23 cellular contexts compared by ENCODE assay signal in the genomic region with DNA sequence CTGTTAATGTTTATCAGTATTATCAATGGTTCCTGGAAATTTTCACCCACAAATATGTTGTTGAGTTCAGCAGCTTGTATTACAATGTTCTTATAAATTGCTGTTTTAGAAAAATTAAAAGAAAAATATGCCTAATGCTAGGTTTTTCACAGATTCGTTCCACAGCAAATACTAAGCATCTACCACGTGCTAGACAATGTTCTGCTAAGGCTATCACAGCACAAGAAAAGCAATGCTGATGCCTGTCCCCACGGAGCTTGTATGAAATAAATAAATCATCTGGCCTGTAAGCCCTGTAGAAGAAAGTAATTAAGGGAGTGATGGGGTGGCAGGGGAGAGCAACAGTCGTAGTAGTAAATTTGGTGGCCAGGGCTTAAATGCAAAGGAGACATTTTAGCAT. TPM values are rescaled to one million over a fixed set of nuclear protein-coding genes. Genes with fewer than 3 reads are reported as not detected.
DNase-seq lines count a peak whose midpoint lies in the region; ATAC-seq lines count a peak whose summit lies in the region.
"Had no signal": no experiment of that assay in that cellular context is flagged by ENCODE, and none has a peak within 500 bp of the region (broad histone marks: within the 10 kb centered on the region; RNA-seq: fewer than 3 reads in every experiment).

No MANE protein-coding gene starts in this region.

- H3K27ac ChIP-seq in layer of hippocampus (ENCODE audit: low read depth, low read length) = peak overlapping the region; percentile 86
- peak overlapping the region; percentile 83 for H3K27ac ChIP-seq in substantia nigra (ENCODE audit: low read depth, low read length, poor library complexity, severe bottlenecking)
- H3K27ac ChIP-seq: cardiac muscle cell, HL-60, lower lobe of right lung had no signal

- H3K27ac Mint-ChIP-seq in activated T-cell treated with anti-CD3 and anti-CD28 coated beads, Interleukin-2, amount 50 U/mL, for 24 hours = peak overlapping the region; percentile 26
- peak overlapping the region; percentile 18 for H3K27ac Mint-ChIP-seq in activated CD8-positive, alpha-beta T cell treated with anti-CD3 and anti-CD28 coated beads, Interleukin-2, amount 10 ng/mL, durations not matched to agents 7 days and 5 days

- no peaks in the 10 kb centered on the region for H3K27me3 Mint-ChIP-seq in activated T-cell treated with anti-CD3 and anti-CD28 coated beads, Interleukin-2, amount 50 U/mL, for 24 hours
- no peaks in the 10 kb centered on the region for H3K27me3 Mint-ChIP-seq in activated CD8-positive, alpha-beta T cell treated with anti-CD3 and anti-CD28 coated beads, Interleukin-2, amount 10 ng/mL, durations not matched to agents 7 days and 5 days (ENCODE audit: low read depth)

- no peaks in the 10 kb centered on the region for H3K27me3 ChIP-seq in layer of hippocampus (ENCODE audit: control insufficient read depth, insufficient read depth, low read length)
- H3K27me3 ChIP-seq: cardiac muscle cell had no signal

- DNase-seq in activated T-cell treated with anti-CD3 and anti-CD28 coated beads, Interleukin-2, amount 50 U/mL, for 24 hours = no peak
- DNase-seq in activated T-cell treated with anti-CD3 and anti-CD28 coated beads, Interleukin-2, amount 50 U/mL, for 48 hours = no peak
- no peak for DNase-seq in activated CD8-positive, alpha-beta T cell treated with anti-CD3 and anti-CD28 coated beads, Interleukin-2, amount 10 ng/mL, durations not matched to agents 7 days and 5 days
- DNase-seq in substantia nigra (lab: John Stamatoyannopoulos, UW) (no peak), KG1 (lab: John Stamatoyannopoulos, UW) (no peak)
- DNase-seq: activated CD4-positive, alpha-beta T cell treated with anti-CD3 and anti-CD28 coated beads, Interleukin-2, amount 50 U/mL, for 4 hours; activated gamma-delta T cell; AML-193; anterior cingulate cortex; dermis blood vessel endothelial cell; kidney; lower lobe of right lung; NCI-H1105; NCI-H2081; OCI-M1; posterior cingulate gyrus; T1000 had no signal

- CTCF ChIA-PET in activated CD8-positive, alpha-beta T cell treated with anti-CD3 and anti-CD28 coated beads, Interleukin-2, amount 10 ng/mL, durations not matched to agents 7 days and 5 days (lab: Charles Lee) = interaction anchor here (1.4 to 2.2 kb wide), 5 partner anchors 10 to 36 kb away, joined by 3 to 6 read pairs (median 4); a partner anchor contains a TSS

- H3K36me3 Mint-ChIP-seq in activated T-cell treated with anti-CD3 and anti-CD28 coated beads, Interleukin-2, amount 50 U/mL, for 24 hours (ENCODE audit: low read depth) = peaks cover 90% of the 10 kb centered on the region
- peaks cover 58% of the 10 kb centered on the region for H3K36me3 Mint-ChIP-seq in activated CD8-positive, alpha-beta T cell treated with anti-CD3 and anti-CD28 coated beads, Interleukin-2, amount 10 ng/mL, durations not matched to agents 7 days and 5 days (ENCODE audit: low read depth)
- H3K36me3 Mint-ChIP-seq: WTC11 had no signal

- POLR2A ChIA-PET in activated CD8-positive, alpha-beta T cell treated with anti-CD3 and anti-CD28 coated beads, Interleukin-2, amount 10 ng/mL, durations not matched to agents 7 days and 5 days (lab: Charles Lee) = interaction anchor here (0.9 kb wide), 1 partner anchor 13 kb away, joined by 3 read pairs; no protein-coding TSS in a partner anchor

- H3K4me1 Mint-ChIP-seq in activated T-cell treated with anti-CD3 and anti-CD28 coated beads, Interleukin-2, amount 50 U/mL, for 24 hours (ENCODE audit: low read depth) = peaks cover 64% of the 10 kb centered on the region
- H3K4me1 Mint-ChIP-seq in activated CD8-positive, alpha-beta T cell treated with anti-CD3 and anti-CD28 coated beads, Interleukin-2, amount 10 ng/mL, durations not matched to agents 7 days and 5 days (ENCODE audit: low read depth) = peaks cover 42% of the 10 kb centered on the region

- no peaks in the 10 kb centered on the region for H3K9me3 Mint-ChIP-seq in activated T-cell treated with anti-CD3 and anti-CD28 coated beads, Interleukin-2, amount 50 U/mL, for 24 hours
- H3K9me3 Mint-ChIP-seq in activated CD8-positive, alpha-beta T cell treated with anti-CD3 and anti-CD28 coated beads, Interleukin-2, amount 10 ng/mL, durations not matched to agents 7 days and 5 days (ENCODE audit: insufficient read depth) = no peaks in the 10 kb centered on the region
- H3K9me3 Mint-ChIP-seq: WTC11 had no signal

- ATAC-seq in activated CD8-positive, alpha-beta T cell treated with anti-CD3 and anti-CD28 coated beads, Interleukin-2, amount 10 ng/mL, durations not matched to agents 7 days and 5 days = no peak
- ATAC-seq in GM21619 (IDR thresholded peaks at IDR 0.05; ENCODE audit: unreplicated experiment) = no peak
- no peak for ATAC-seq in HG03457 (IDR thresholded peaks at IDR 0.05; ENCODE audit: unreplicated experiment)
- ATAC-seq: lower lobe of right lung, WTC11 had no signal

- no peak overlapping the region for H3K4me3 Mint-ChIP-seq in activated T-cell treated with anti-CD3 and anti-CD28 coated beads, Interleukin-2, amount 50 U/mL, for 24 hours
- H3K4me3 Mint-ChIP-seq in activated CD8-positive, alpha-beta T cell treated with anti-CD3 and anti-CD28 coated beads, Interleukin-2, amount 10 ng/mL, durations not matched to agents 7 days and 5 days = no peak overlapping the region
- H3K4me3 Mint-ChIP-seq: WTC11 had no signal

RNA-seq across cellular contexts. Expression of a gene that starts 36.5 kb away (rescaled TPM):
- total RNA-seq in activated CD8-positive, alpha-beta T cell treated with anti-CD3 and anti-CD28 coated beads, Interleukin-2, amount 10 ng/mL, durations not matched to agents 7 days and 5 days = 10 to 100 TPM; 34.7 to 35.5 TPM
